15 cellular contexts compared by ENCODE assay signal in genomic region chr4:89049853-89050252, GRCh38. TPM values are rescaled to one million over a fixed set of nuclear protein-coding genes. Genes with fewer than 3 reads are reported as not detected.
DNase-seq lines count a peak whose midpoint lies in the region; ATAC-seq, FAIRE-seq and TF ChIP-seq lines count a peak whose summit lies in the region.
"Had no signal": no experiment of that assay in that cellular context is flagged by ENCODE, and none has a peak within 500 bp of the region (broad histone marks: within the 10 kb centered on the region; RNA-seq: fewer than 3 reads in every experiment).

No MANE protein-coding gene starts in this region.

- H3K36me3 ChIP-seq in IMR-90 (ENCODE audit: control insufficient read depth, insufficient read depth, low read length), result no peaks in the 10 kb centered on the region
- 0 out of 3 replicates have a peak, but pooled peaks cover 6% of the 10 kb centered on the region for H3K36me3 ChIP-seq in K562 (ENCODE audit: control insufficient read depth, insufficient read depth, low read length)
- H3K36me3 ChIP-seq in pancreas, result no peaks in the 10 kb centered on the region
- H3K36me3 ChIP-seq in PC-9 (ENCODE audit: low read depth), result no peaks in the 10 kb centered on the region
- H3K36me3 ChIP-seq: BLaER1 treated with 17β-estradiol and CSF1 and Interleukin-3, amounts not matched to agents 10 nM and 100 nM had no signal

- peaks cover 25 to 37% of the 10 kb centered on the region in 2 experiments for H3K79me1 ChIP-seq in IMR-90 (ENCODE audit: low read depth in 1 of 2, low read length in 2 of 2)

- intact Hi-C loops in IMR-90 (cut with micrococcal nuclease), result no loop called here
- intact Hi-C loops in K562 (cut with micrococcal nuclease), result no loop called here
- intact Hi-C loops in pancreas (cut with DNase I), result no loop called here
- intact Hi-C loops in PC-9 (cut with micrococcal nuclease; ENCODE audit: unreplicated experiment), result no loop called here

- H3K79me2 ChIP-seq in K562 (ENCODE audit: control insufficient read depth, insufficient read depth, low read length) (peaks cover 87% of the 10 kb centered on the region), PC-9 (ENCODE audit: low read depth) (no peaks in the 10 kb centered on the region)

- TF ChIP-seq POLR2A in IMR-90 (IDR thresholded peaks at IDR 0.05; ENCODE audit: low read depth, low read length), result no peak
- TF ChIP-seq POLR2A in K562 (conservative IDR thresholded peaks at IDR 0.05), result no peak

- CTCF ChIA-PET in IMR-90 (lab: Yijun Ruan, JAX) (interaction anchor here (0.8 kb wide), 1 partner anchor 347 kb away, joined by 5 read pairs; no protein-coding TSS in a partner anchor), K562 (lab: Yijun Ruan, JAX; ENCODE audit: low intra/inter-chr PET ratio) (no interaction called here), PC-9 (lab: Charles Lee) (no interaction called here)

- H3K56ac ChIP-seq in IMR-90 (ENCODE audit: extremely low read depth, insufficient read depth, low read length), result no peak overlapping the region

- DNase-seq in IMR-90, result no peak
- DNase-seq in K562 (ENCODE audit: extremely low read depth in 1 of 4, low spot score in 3 of 4), result no peak
- no peak for DNase-seq in pancreas
- no peak for DNase-seq in MV-4-11 (lab: John Stamatoyannopoulos, UW)
- DNase-seq in PC-9, result no peak
- DNase-seq: CD4-positive, alpha-beta T cell; DMS53; GDM1; HCEC 1CT had no signal

- peaks cover 6% of the 10 kb centered on the region for H3K4me1 ChIP-seq in IMR-90 (ENCODE audit: control insufficient read depth, insufficient read depth, low read length)
- H3K4me1 ChIP-seq in K562 (replicated peaks in 1 of 2; ENCODE audit: control insufficient read depth in 2 of 2, insufficient read depth in 2 of 2, low read length in 2 of 2), result peaks cover 0 to 14% of the 10 kb centered on the region in 2 experiments; a peak in 2 of 5 replicates
- H3K4me1 ChIP-seq in pancreas, result peaks cover 0 to 10% (median under 1%) of the 10 kb centered on the region in 3 donors
- no peaks in the 10 kb centered on the region for H3K4me1 ChIP-seq in PC-9 (replicated peaks; ENCODE audit: insufficient read depth)

- no CpG with 5 or more reads among the region's 2 CpGs for WGBS in IMR-90 (ENCODE audit: extremely low coverage in 2 of 2, insufficient read length in 1 of 2), 2 experiments
- 44% methylated on average over 2 of the region's 2 CpGs for WGBS in K562 (ENCODE audit: insufficient coverage, low coverage, missing lambda C conversion rate)
- whole genome bisulfite sequencing in pancreas, 2 donors, result 45 to 46% methylated on average over 2 of the region's 2 CpGs

- H3K9me1 ChIP-seq in IMR-90 (ENCODE audit: insufficient read depth, low read length), result peaks cover 6% of the 10 kb centered on the region
- no peaks in the 10 kb centered on the region for H3K9me1 ChIP-seq in K562 (ENCODE audit: control insufficient read depth, insufficient read depth, low read length)

- H2BK120ac ChIP-seq in IMR-90 (ENCODE audit: low read depth, low read length), result peak overlapping the region; percentile 53; the same call in 1 of the 2 replicates

- H3K23ac ChIP-seq in IMR-90 (ENCODE audit: low read depth, low read length), result no peak overlapping the region

- peak overlapping the region; percentile 57; the same call in 1 of the 2 replicates for H3K4ac ChIP-seq in IMR-90 (ENCODE audit: low read depth, low read length)

- H2BK20ac ChIP-seq in IMR-90 (ENCODE audit: low read depth, low read length), result peak overlapping the region; percentile 26; the same call in 1 of the 2 replicates

- no peaks in the 10 kb centered on the region for H3F3A ChIP-seq in PC-9 (ENCODE audit: insufficient read depth, low read depth)

- H3K9me2 ChIP-seq in PC-9 (ENCODE audit: insufficient read depth), result no peaks in the 10 kb centered on the region

- no peak for TF ChIP-seq EP300 in K562 (IDR thresholded peaks at IDR 0.05; ENCODE audit: low read length)

- H4K20me1 ChIP-seq in IMR-90 (ENCODE audit: insufficient read depth, low read length) (no peaks in the 10 kb centered on the region), K562 (replicated peaks; ENCODE audit: control insufficient read depth, insufficient read depth, low read length) (no peaks in the 10 kb centered on the region), PC-9 (ENCODE audit: insufficient read depth) (no peaks in the 10 kb centered on the region)
- H4K20me1 ChIP-seq: BLaER1 treated with 17β-estradiol and CSF1 and Interleukin-3, amounts not matched to agents 10 nM and 100 nM had no signal

- H3K14ac ChIP-seq in IMR-90 (replicated peaks; ENCODE audit: low read depth, low read length), result 0 out of 2 replicates have a peak overlapping the region, but pooled peaks have one; percentile 19

- H3K27me3 ChIP-seq in IMR-90 (ENCODE audit: control insufficient read depth, insufficient read depth, low read length), result no peaks in the 10 kb centered on the region
- H3K27me3 ChIP-seq in K562 (ENCODE audit: control insufficient read depth in 2 of 2, insufficient read depth in 2 of 2, low read length in 2 of 2), result no peaks in the 10 kb centered on the region
- no peaks in the 10 kb centered on the region for H3K27me3 ChIP-seq in pancreas
- H3K27me3 ChIP-seq in PC-9 (ENCODE audit: insufficient read depth, low read depth), result no peaks in the 10 kb centered on the region
- H3K27me3 ChIP-seq: BLaER1 treated with 17β-estradiol and CSF1 and Interleukin-3, amounts not matched to agents 10 nM and 100 nM had no signal

- peak overlapping the region; percentile 86 for H2BK5ac ChIP-seq in IMR-90 (ENCODE audit: low read depth, low read length, poor library complexity, severe bottlenecking)

- H3K4me3 ChIP-seq in IMR-90 (ENCODE audit: insufficient read depth, low read depth, low read length) (no peak overlapping the region), K562 (no peak overlapping the region), pancreas (no peak overlapping the region), PC-9 (no peak overlapping the region)
- H3K4me3 ChIP-seq: BLaER1 treated with 17β-estradiol and CSF1 and Interleukin-3, amounts not matched to agents 10 nM and 100 nM; GM23338 had no signal

- H3K9ac ChIP-seq in IMR-90 (ENCODE audit: low read depth, low read length) (no peak overlapping the region), K562 (ENCODE audit: insufficient read depth in 1 of 2, low read depth in 2 of 2, low read length in 2 of 2) (no peak overlapping the region; a peak in 1 of 4 replicates)
- H3K9ac ChIP-seq: BLaER1 treated with 17β-estradiol and CSF1 and Interleukin-3, amounts not matched to agents 10 nM and 100 nM had no signal

- FAIRE-seq in K562 (lab: Jason Lieb, UNC) (no peak), pancreas (lab: Jason Lieb, UNC) (no peak)
- FAIRE-seq: GM12892, GM18507, H54 had no signal

- H4K5ac ChIP-seq in IMR-90 (ENCODE audit: low read depth, low read length), result peak overlapping the region; percentile 84

- H4K91ac ChIP-seq in IMR-90 (ENCODE audit: insufficient read depth, low read depth, low read length), result peak overlapping the region; percentile 52

- H2AK5ac ChIP-seq in IMR-90 (ENCODE audit: low read depth, low read length), result no peak overlapping the region

- H3K4me2 ChIP-seq in IMR-90 (ENCODE audit: low read depth, low read length) (peak overlapping the region; percentile 28), K562 (ENCODE audit: insufficient read depth, low read length) (no peak overlapping the region), PC-9 (no peak overlapping the region)
- H3K4me2 ChIP-seq: BLaER1 treated with 17β-estradiol and CSF1 and Interleukin-3, amounts not matched to agents 10 nM and 100 nM; GM23338 had no signal

- ATAC-seq in IMR-90 (ENCODE audit: low read depth) (no peak), K562 (no peak; the same call in 2 of the 3 replicates), pancreas (peak in 3 of 4 donors; percentile 29 to 70 (median 41))
- ATAC-seq: GM23338 had no signal

- TF ChIP-seq CTCF in C4-2B (conservative IDR thresholded peaks at IDR 0.05) (no peak), IMR-90 (conservative IDR thresholded peaks at IDR 0.05; ENCODE audit: low read depth, low read length) (no peak), K562 (IDR thresholded peaks at IDR 0.05 in 2 of 3, conservative IDR thresholded peaks at IDR 0.05 in 1 of 3; ENCODE audit: insufficient read depth in 2 of 3, low read depth in 1 of 3, low read length in 3 of 3) (no peak), pancreas (IDR thresholded peaks at IDR 0.05) (no peak), PC-9 (conservative IDR thresholded peaks at IDR 0.05) (no peak)

- H3K27ac ChIP-seq in C4-2B (peak overlapping the region; percentile 15; the same call in 1 of the 2 replicates), IMR-90 (ENCODE audit: insufficient read depth, low read length) (peak overlapping the region; percentile 98), K562 (ENCODE audit: extremely low read depth, low read depth, low read length) (no peak overlapping the region), pancreas (no peak overlapping the region), PC-9 (no peak overlapping the region)
- H3K27ac ChIP-seq: BLaER1 treated with 17β-estradiol and CSF1 and Interleukin-3, amounts not matched to agents 10 nM and 100 nM had no signal

- peak overlapping the region; percentile 40 to 87; a peak in 1 of 4 replicates for H4K8ac ChIP-seq in IMR-90 (ENCODE audit: low read depth in 2 of 2, low read length in 2 of 2)

- BruUV-seq in IMR-90 (replicated peaks; lab: Mats Ljungman, UMichigan) (no TSS peak), K562 (replicated peaks; lab: Mats Ljungman, UMichigan) (no TSS peak), PC-9 (replicated peaks; lab: Mats Ljungman, UMichigan) (no TSS peak)

- POLR2A ChIA-PET in IMR-90 (lab: Charles Lee; ENCODE audit: unreplicated experiment) (no interaction called here), K562 (lab: Yijun Ruan, JAX) (interaction anchor here (1.1 kb wide), 1 partner anchor 10 kb away, joined by 5 read pairs; no protein-coding TSS in a partner anchor), PC-9 (lab: Charles Lee; ENCODE audit: unreplicated experiment) (no interaction called here)

- TF ChIP-seq RAD21 in IMR-90 (IDR thresholded peaks at IDR 0.05; ENCODE audit: low read length) (no peak), K562 (CRISPR knock-in tag; conservative IDR thresholded peaks at IDR 0.05 in 1 of 2, IDR thresholded peaks at IDR 0.05 in 1 of 2) (no peak)

- H3K9me3 ChIP-seq in IMR-90 (ENCODE audit: control insufficient read depth, insufficient read depth, low read length), result peaks cover 3% of the 10 kb centered on the region; the same call in 1 of the 2 replicates
- H3K9me3 ChIP-seq in K562 (replicated peaks; ENCODE audit: control insufficient read depth, insufficient read depth, low read depth, low read length), result no peaks in the 10 kb centered on the region
- no peaks in the 10 kb centered on the region for H3K9me3 ChIP-seq in pancreas
- H3K9me3 ChIP-seq in PC-9 (ENCODE audit: insufficient read depth, low read depth), result no peaks in the 10 kb centered on the region

- in situ Hi-C loops in IMR-90 (cut with MboI; ENCODE audit: low sequenced_read_pairs), result no loop called here
- in situ Hi-C loops in K562 (cut with MboI), result no loop called here

- dilution Hi-C loops in IMR-90 (cut with HindIII; ENCODE audit: low sequenced_read_pairs, unreplicated experiment), result no loop called here

- H3K18ac ChIP-seq in IMR-90 (ENCODE audit: low read depth, low read length), result peak overlapping the region; percentile 92

- peak overlapping the region; percentile 51; the same call in 1 of the 3 replicates for H2BK15ac ChIP-seq in IMR-90 (ENCODE audit: low read depth, low read length)

- H2AK9ac ChIP-seq in IMR-90 (replicated peaks; ENCODE audit: low read depth, low read length, poor library complexity), result no peak overlapping the region

- H2AFZ ChIP-seq in IMR-90 (replicated peaks; ENCODE audit: low read length, poor library complexity) (no peak overlapping the region), K562 (ENCODE audit: low read depth, low read length) (no peak overlapping the region), PC-9 (no peak overlapping the region)
- H2AFZ ChIP-seq: GM23338 had no signal

RNA-seq across cellular contexts. Expression of gene FAM13A, which starts 7.1 kb away (rescaled TPM):
- total RNA-seq in IMR-90 (2012; rRNA removed) (22.0 and 25.3 TPM in 2 replicates), K562 (2014; rRNA removed) (11.3 and 15.5 TPM in 2 replicates), K562 (2014; rRNA removed; fragmentation: Illumina TruSeq; extraction: Trizol) (22.3 and 23.1 TPM in 2 replicates), K562 (2015; rRNA removed; fragmentation: Illumina TruSeq; extraction: Trizol) (15.9 and 18.5 TPM in 2 replicates), K562 (2021) (13.7 and 14.1 TPM in 2 replicates), pancreas (10 to 100 TPM; 31.4 to 56.4 (median 45.2) TPM), PC-9 (2021) (19.3 and 26.7 TPM in 2 replicates)
- polyA plus RNA-seq in IMR-90 (2012; rRNA removed) (9.5 and 13.1 TPM in 2 replicates), K562 (2011; rRNA removed) (23.3 and 41.9 TPM in 2 replicates), K562 (2014; fragmentation: Illumina TruSeq; extraction: Trizol) (13.1 and 14.7 TPM in 2 replicates), K562 (2014; fragmentation: Nextera tagmentation; extraction: Ambion mirVana) (10 to 100 TPM; 14.4 to 15.3 TPM), K562 (2014; rRNA removed) (12.1 and 12.8 TPM in 2 replicates), pancreas (10 to 100 TPM; 15.7 to 16.3 TPM)
- 4.8 and 5.0 TPM in 2 replicates for polyA plus RNA-seq in IMR-90 (2012; cell fraction: cytosol; rRNA removed)
- polyA plus RNA-seq in IMR-90 (2012; cell fraction: nucleus; rRNA removed; ENCODE audit: low replicate concordance), result 11.9 and 44.5 TPM in 2 replicates
- 69.5 and 141 TPM in 2 replicates for total RNA-seq in K562 (2011; cell fraction: chromatin; rRNA removed; ENCODE audit: low replicate concordance)
- total RNA-seq in K562 (2011; cell fraction: nucleolus; rRNA removed), result 25.3 and 29.7 TPM in 2 replicates
- 54.5 and 79.6 TPM in 2 replicates for total RNA-seq in K562 (2011; cell fraction: nucleoplasm; rRNA removed)
- polyA plus RNA-seq in K562 (2011; cell fraction: cytosol; rRNA removed), result 7.1 and 23.1 TPM in 2 replicates
- polyA plus RNA-seq in K562 (2011; cell fraction: nucleus; rRNA removed), result 32.1 and 73.5 TPM in 2 replicates
- polyA plus RNA-seq in K562 (2012), result 11.7 and 13.0 TPM in 2 replicates
- 50.1 and 111 TPM in 2 replicates for polyA minus RNA-seq in K562 (2011; rRNA and poly(A)+ RNA removed)
- 7.6 and 17.4 TPM in 2 replicates for polyA minus RNA-seq in K562 (2011; cell fraction: cytosol; rRNA and poly(A)+ RNA removed)
- polyA minus RNA-seq in K562 (2011; cell fraction: nucleus; rRNA and poly(A)+ RNA removed), result 56.5 and 184 TPM in 2 replicates

Comparison
In these comparisons a context has a peak if more than half of its experiments do, and no peak if none do; other contexts are left out.
1. H3K27ac ChIP-seq: peak in C4-2B (single experiment) and IMR-90 (single experiment); none in K562 (single experiment), pancreas (0 of 4) and PC-9 (single experiment).
2. ATAC-seq: peak in pancreas (3 of 4); none in IMR-90 (single experiment) and K562 (single experiment).